ENCODE assay signal across 19 cellular contexts in the genomic region with DNA sequence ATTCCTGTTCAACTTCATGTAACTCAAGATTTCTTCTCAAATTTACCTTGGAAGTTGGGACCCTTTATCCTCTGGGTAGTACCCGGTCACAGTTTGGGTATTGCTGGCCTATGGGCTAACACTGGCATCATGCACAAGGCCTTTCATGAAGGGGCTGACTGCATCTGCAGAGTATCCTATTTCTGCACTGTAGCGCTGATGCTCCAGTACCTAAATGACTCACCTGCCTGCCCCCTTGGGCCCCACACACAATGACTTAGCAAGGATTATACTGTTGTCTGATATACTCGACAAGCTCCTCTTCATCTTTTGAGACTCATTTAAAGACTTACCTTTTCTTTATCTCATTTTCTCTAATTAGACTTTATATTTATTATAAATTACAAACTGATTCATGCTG.
A peak's percentile ranks its signal among the peaks of the same experiment; 100 is the strongest.
DNase-seq lines count a peak whose midpoint lies in the region; ATAC-seq lines count a peak whose summit lies in the region.
"Had no signal": no experiment of that assay in that cellular context is flagged by ENCODE, and none has a peak within 500 bp of the region (broad histone marks: within the 10 kb centered on the region; RNA-seq: fewer than 3 reads in every experiment).

No MANE protein-coding gene starts in this region.

- no peaks in the 10 kb centered on the region for H3K4me1 Mint-ChIP-seq in stimulated activated memory B cell treated with anti-CD40 and anti-IgM and Interleukin-4, amounts not matched to agents 10 μg/mL and 1 μg/mL and 100 μg/mL, for 72 hours
- H3K4me1 Mint-ChIP-seq: activated B cell treated with CpG ODN at 0.5 μM for 24 hours, IgD-negative memory B cell, mesothelial cell of epicardium had no signal

- H3K4me3 Mint-ChIP-seq in stimulated activated memory B cell treated with anti-CD40 and anti-IgM and Interleukin-4, amounts not matched to agents 10 μg/mL and 1 μg/mL and 100 μg/mL, for 72 hours = no peak overlapping the region
- H3K4me3 Mint-ChIP-seq: activated B cell treated with CpG ODN at 0.5 μM for 24 hours; activated T-helper 1 cell treated with anti-CD3 and anti-CD28 coated beads, Interleukin-12 subunit alpha, Interleukin-12 subunit beta, Interleukin-2, Interleukin-4 antibody, amounts not matched to agents 30 ng/mL and 10 ng/mL and 1 ng/mL, durations not matched to agents 14 hours and 24 hours and 36 hours; dendritic cell treated with granulocyte-macrophage colony-stimulating factor and Interleukin-4, amounts not matched to agents 40 ng/mL and 50 ng/mL, for 4 days; IgD-negative memory B cell; mesothelial cell of epicardium; stimulated activated naive CD8-positive, alpha-beta T cell treated with anti-CD3 and anti-CD28 coated beads, Interleukin-15, Interleukin-2, amounts not matched to agents 100 ng/mL and 50 ng/mL, for 24 hours had no signal

- peaks cover 27% of the 10 kb centered on the region for H3K27me3 Mint-ChIP-seq in stimulated activated memory B cell treated with anti-CD40 and anti-IgM and Interleukin-4, amounts not matched to agents 10 μg/mL and 1 μg/mL and 100 μg/mL, for 72 hours
- H3K27me3 Mint-ChIP-seq: dendritic cell treated with granulocyte-macrophage colony-stimulating factor and Interleukin-4, amounts not matched to agents 40 ng/mL and 50 ng/mL, for 4 days; stimulated activated naive CD8-positive, alpha-beta T cell treated with anti-CD3 and anti-CD28 coated beads, Interleukin-15, Interleukin-2, amounts not matched to agents 100 ng/mL and 50 ng/mL, for 24 hours had no signal

- peaks cover 5% of the 10 kb centered on the region for H3K9me3 Mint-ChIP-seq in stimulated activated memory B cell treated with anti-CD40 and anti-IgM and Interleukin-4, amounts not matched to agents 10 μg/mL and 1 μg/mL and 100 μg/mL, for 72 hours

- DNase-seq in activated T-cell treated with anti-CD3 and anti-CD28 coated beads for 48 hours (ENCODE audit: low read depth) = peak; percentile 1
- no peak for DNase-seq in activated T-cell treated with anti-CD3 and anti-CD28 coated beads, Interleukin-2, amount 50 U/mL, for 1 hour
- DNase-seq in HPDE6-E6E7 (ENCODE audit: extremely low spot score) = peak; percentile 3
- peak; percentile 35 for DNase-seq in stimulated activated CD4-positive, alpha-beta T cell treated with anti-CD3 and anti-CD28 coated beads, Interleukin-1b, Interleukin-23, amount 100 ng/mL, for 48 hours
- no peak for DNase-seq in NCI-H226
- no peak for DNase-seq in amygdala (lab: John Stamatoyannopoulos, UW)
- DNase-seq: activated B cell treated with CpG ODN at 0.5 μM for 24 hours, esophagus squamous epithelium, kidney glomerular epithelial cell, NCI-H446, sigmoid colon, uterus had no signal

- no peak overlapping the region for H3K27ac Mint-ChIP-seq in stimulated activated memory B cell treated with anti-CD40 and anti-IgM and Interleukin-4, amounts not matched to agents 10 μg/mL and 1 μg/mL and 100 μg/mL, for 72 hours
- H3K27ac Mint-ChIP-seq: activated B cell treated with CpG ODN at 0.5 μM for 24 hours; activated T-helper 1 cell treated with anti-CD3 and anti-CD28 coated beads, Interleukin-12 subunit alpha, Interleukin-12 subunit beta, Interleukin-2, Interleukin-4 antibody, amounts not matched to agents 30 ng/mL and 10 ng/mL and 1 ng/mL, durations not matched to agents 14 hours and 24 hours and 36 hours; dendritic cell treated with granulocyte-macrophage colony-stimulating factor and Interleukin-4, amounts not matched to agents 40 ng/mL and 50 ng/mL, for 4 days; IgD-negative memory B cell; mesothelial cell of epicardium; stimulated activated naive CD8-positive, alpha-beta T cell treated with anti-CD3 and anti-CD28 coated beads, Interleukin-15, Interleukin-2, amounts not matched to agents 100 ng/mL and 50 ng/mL, for 24 hours had no signal

- ATAC-seq in GM21526 (IDR thresholded peaks at IDR 0.05; ENCODE audit: low FRiP score, unreplicated experiment) = peak; percentile 96
- ATAC-seq in stimulated activated memory B cell treated with anti-CD40 and anti-IgM and Interleukin-4, amounts not matched to agents 10 μg/mL and 1 μg/mL and 100 μg/mL, for 72 hours = no peak

- peaks cover 6% of the 10 kb centered on the region for H3K36me3 Mint-ChIP-seq in stimulated activated memory B cell treated with anti-CD40 and anti-IgM and Interleukin-4, amounts not matched to agents 10 μg/mL and 1 μg/mL and 100 μg/mL, for 72 hours
- H3K36me3 Mint-ChIP-seq: IgD-negative memory B cell had no signal

Comparison
In these comparisons a context has a peak if more than half of its experiments do, and no peak if none do; other contexts are left out.
1. DNase-seq: peak in activated T-cell treated with anti-CD3 and anti-CD28 coated beads for 48 hours (single experiment), HPDE6-E6E7 (single experiment) and stimulated activated CD4-positive, alpha-beta T cell treated with anti-CD3 and anti-CD28 coated beads, Interleukin-1b, Interleukin-23, amount 100 ng/mL, for 48 hours (single experiment); none in activated T-cell treated with anti-CD3 and anti-CD28 coated beads, Interleukin-2, amount 50 U/mL, for 1 hour (single experiment), NCI-H226 (single experiment) and amygdala (0 of 56).